In the genomic region with DNA sequence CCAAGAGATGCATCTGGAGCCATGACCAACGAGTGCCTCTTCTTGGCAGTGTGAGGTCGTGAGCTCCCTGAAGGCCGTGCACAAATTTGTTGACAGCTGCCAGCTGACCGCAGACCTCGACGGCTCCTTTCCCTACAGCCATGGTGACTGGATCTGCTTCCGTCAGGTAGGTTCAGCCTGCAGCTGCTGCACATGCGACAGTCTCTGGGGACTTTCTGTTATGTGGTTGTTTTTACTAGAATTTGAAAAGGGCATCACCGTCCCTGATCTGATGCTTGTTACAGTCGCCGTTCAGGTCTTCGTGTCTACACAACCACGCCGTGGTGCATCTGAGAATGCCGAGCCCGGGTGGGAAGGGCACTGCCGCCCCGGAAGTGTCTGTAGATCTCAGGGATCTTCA, we compare ENCODE assay signal across 17 cellular contexts. TPM values are rescaled to one million over a fixed set of nuclear protein-coding genes. Genes with fewer than 3 reads are reported as not detected.
"Had no signal": no experiment of that assay in that cellular context is flagged by ENCODE, and none has a peak within 500 bp of the region (broad histone marks: within the 10 kb centered on the region; RNA-seq: fewer than 3 reads in every experiment).

No MANE protein-coding gene starts in this region.

- H3K27me3 ChIP-seq: upper lobe of left lung had no signal

- H3K27ac Mint-ChIP-seq: endodermal cell; natural killer cell treated with Interleukin-12 subunit alpha and Interleukin-12 subunit beta and Interleukin-15 and Interleukin-18, amount 100 ng/mL, for 72 hours; T-helper 17 cell had no signal

- H3K27ac ChIP-seq: upper lobe of left lung had no signal

- H3K9me3 ChIP-seq: upper lobe of left lung had no signal

- ATAC-seq: natural killer cell treated with Interleukin-12 subunit alpha and Interleukin-12 subunit beta and Interleukin-15 and Interleukin-18, amount 100 ng/mL, for 72 hours; sciatic nerve; T-helper 17 cell had no signal

- H3K36me3 Mint-ChIP-seq: natural killer cell treated with Interleukin-12 subunit alpha and Interleukin-12 subunit beta and Interleukin-15 and Interleukin-18, amount 100 ng/mL, for 72 hours had no signal

- DNase-seq: activated CD4-positive, alpha-beta T cell treated with anti-CD3 and anti-CD28 coated beads, Interleukin-2, amount 50 U/mL, for 4 hours; activated naive CD4-positive, alpha-beta T cell treated with Interleukin-2 at 50 U/mL for 16 hours; activated T-cell treated with anti-CD3 and anti-CD28 coated beads, Interleukin-2, amount 50 U/mL, for 48 hours; hypothalamus; stimulated activated CD4-positive, alpha-beta T cell treated with anti-CD3 and anti-CD28 coated beads, Interleukin-2, amount 100 ng/mL, for 48 hours; stimulated activated naive CD4-positive, alpha-beta T cell treated with Interleukin-2 at 50 U/mL for 16 hours; T-helper 17 cell; upper lobe of left lung had no signal

- H3K4me1 Mint-ChIP-seq: endodermal cell had no signal

- H3K4me3 ChIP-seq: lung, upper lobe of left lung had no signal

- H3K4me1 ChIP-seq: upper lobe of left lung had no signal

- H3K36me3 ChIP-seq: upper lobe of left lung had no signal

- H3K9me3 Mint-ChIP-seq: central memory CD8-positive, alpha-beta T cell; endodermal cell; natural killer cell treated with Interleukin-12 subunit alpha and Interleukin-12 subunit beta and Interleukin-15 and Interleukin-18, amount 100 ng/mL, for 72 hours had no signal

- H3K4me3 Mint-ChIP-seq: central memory CD8-positive, alpha-beta T cell; endodermal cell; natural killer cell treated with Interleukin-12 subunit alpha and Interleukin-12 subunit beta and Interleukin-15 and Interleukin-18, amount 100 ng/mL, for 72 hours; T-helper 17 cell had no signal

RNA-seq across cellular contexts. Expression of a gene that starts 36.5 kb away (rescaled TPM):
- total RNA-seq: dermis blood vessel endothelial cell; endodermal cell; glomerular endothelial cell; mononuclear cell; natural killer cell treated with Interleukin-12 subunit alpha and Interleukin-12 subunit beta and Interleukin-15 and Interleukin-18, amount 100 ng/mL, for 72 hours; pulmonary artery endothelial cell; sciatic nerve; T-helper 17 cell; upper lobe of left lung had no signal
- polyA plus RNA-seq: lung had no signal
